In genomic region chr7:150430465-150431085, GRCh38 we compare ENCODE assay signal across 1 cellular context.
TF ChIP-seq lines count a peak whose summit lies in the region.

No MANE protein-coding gene starts in this region.

TF ChIP-seq in SK-N-SH treated with all-trans-retinoic acid at 6 μM for 48 hours, 23 proteins besides CTCF, POLR2A, EP300 and RAD21 (continued from another document):
- TF ChIP-seq, protein P1, sequence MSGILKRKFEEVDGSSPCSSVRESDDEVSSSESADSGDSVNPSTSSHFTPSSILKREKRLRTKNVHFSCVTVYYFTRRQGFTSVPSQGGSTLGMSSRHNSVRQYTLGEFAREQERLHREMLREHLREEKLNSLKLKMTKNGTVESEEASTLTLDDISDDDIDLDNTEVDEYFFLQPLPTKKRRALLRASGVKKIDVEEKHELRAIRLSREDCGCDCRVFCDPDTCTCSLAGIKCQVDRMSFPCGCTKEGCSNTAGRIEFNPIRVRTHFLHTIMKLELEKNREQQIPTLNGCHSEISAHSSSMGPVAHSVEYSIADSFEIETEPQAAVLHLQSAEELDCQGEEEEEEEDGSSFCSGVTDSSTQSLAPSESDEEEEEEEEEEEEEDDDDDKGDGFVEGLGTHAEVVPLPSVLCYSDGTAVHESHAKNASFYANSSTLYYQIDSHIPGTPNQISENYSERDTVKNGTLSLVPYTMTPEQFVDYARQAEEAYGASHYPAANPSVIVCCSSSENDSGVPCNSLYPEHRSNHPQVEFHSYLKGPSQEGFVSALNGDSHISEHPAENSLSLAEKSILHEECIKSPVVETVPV (CRISPR knock-in tag; IDR thresholded peaks at IDR 0.05): no peak
- TF ChIP-seq ZFP30 (CRISPR knock-in tag; IDR thresholded peaks at IDR 0.05) (no peak), OSR1 (CRISPR knock-in tag; IDR thresholded peaks at IDR 0.05) (no peak), POU6F1 (CRISPR knock-in tag; IDR thresholded peaks at IDR 0.05; ENCODE audit: borderline replicate concordance, low read depth) (no peak), ZNF70 (CRISPR knock-in tag; IDR thresholded peaks at IDR 0.05) (no peak), SNAI2 (CRISPR knock-in tag; IDR thresholded peaks at IDR 0.05) (no peak), ISL1 (CRISPR knock-in tag; IDR thresholded peaks at IDR 0.05) (no peak), ZC3H10 (CRISPR knock-in tag; IDR thresholded peaks at IDR 0.05) (no peak), ESRRG (CRISPR knock-in tag; IDR thresholded peaks at IDR 0.05) (no peak), TOX (CRISPR knock-in tag; IDR thresholded peaks at IDR 0.05; ENCODE audit: borderline replicate concordance) (no peak), PPARA (CRISPR knock-in tag; IDR thresholded peaks at IDR 0.05; ENCODE audit: borderline replicate concordance) (no peak), TSHZ2 (CRISPR knock-in tag; IDR thresholded peaks at IDR 0.05) (no peak), ZFP3 (CRISPR knock-in tag; IDR thresholded peaks at IDR 0.05) (no peak), ZNF8 (CRISPR knock-in tag; IDR thresholded peaks at IDR 0.05) (no peak), CSDC2 (CRISPR knock-in tag; IDR thresholded peaks at IDR 0.05) (no peak), GLIS3 (CRISPR knock-in tag; IDR thresholded peaks at IDR 0.05) (no peak)
- TF ChIP-seq, protein P2, sequence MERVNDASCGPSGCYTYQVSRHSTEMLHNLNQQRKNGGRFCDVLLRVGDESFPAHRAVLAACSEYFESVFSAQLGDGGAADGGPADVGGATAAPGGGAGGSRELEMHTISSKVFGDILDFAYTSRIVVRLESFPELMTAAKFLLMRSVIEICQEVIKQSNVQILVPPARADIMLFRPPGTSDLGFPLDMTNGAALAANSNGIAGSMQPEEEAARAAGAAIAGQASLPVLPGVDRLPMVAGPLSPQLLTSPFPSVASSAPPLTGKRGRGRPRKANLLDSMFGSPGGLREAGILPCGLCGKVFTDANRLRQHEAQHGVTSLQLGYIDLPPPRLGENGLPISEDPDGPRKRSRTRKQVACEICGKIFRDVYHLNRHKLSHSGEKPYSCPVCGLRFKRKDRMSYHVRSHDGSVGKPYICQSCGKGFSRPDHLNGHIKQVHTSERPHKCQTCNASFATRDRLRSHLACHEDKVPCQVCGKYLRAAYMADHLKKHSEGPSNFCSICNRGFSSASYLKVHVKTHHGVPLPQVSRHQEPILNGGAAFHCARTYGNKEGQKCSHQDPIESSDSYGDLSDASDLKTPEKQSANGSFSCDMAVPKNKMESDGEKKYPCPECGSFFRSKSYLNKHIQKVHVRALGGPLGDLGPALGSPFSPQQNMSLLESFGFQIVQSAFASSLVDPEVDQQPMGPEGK (CRISPR knock-in tag; IDR thresholded peaks at IDR 0.05; ENCODE audit: borderline replicate concordance): no peak
